In the genomic region with DNA sequence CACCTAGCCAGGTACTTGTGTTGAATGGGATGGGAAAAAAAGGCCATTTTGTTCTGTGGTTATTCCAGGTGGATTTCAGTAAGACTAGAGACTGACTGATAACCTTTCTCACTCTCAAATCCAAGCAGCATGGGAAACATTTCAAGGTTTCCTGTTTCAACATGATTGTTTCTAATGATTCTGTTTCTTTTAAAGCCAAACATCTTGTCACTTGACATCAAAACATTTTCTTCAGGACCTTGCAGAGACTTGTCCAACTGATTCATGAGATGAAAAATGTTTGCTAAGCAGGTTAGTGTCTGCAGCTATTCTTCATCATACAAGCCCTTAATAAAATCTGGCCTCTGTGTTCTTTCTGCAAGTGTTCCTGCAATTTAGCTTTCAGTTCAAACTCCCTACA, we compare ENCODE assay signal across 13 cellular contexts.
"Had no signal": no experiment of that assay in that cellular context is flagged by ENCODE, and none has a peak within 500 bp of the region (broad histone marks: within the 10 kb centered on the region; RNA-seq: fewer than 3 reads in every experiment).

No MANE protein-coding gene starts in this region.

- H3K4me3 ChIP-seq: left lung, thoracic aorta had no signal

- H3K27me3 Mint-ChIP-seq: activated naive CD8-positive, alpha-beta T cell treated with anti-CD3 and anti-CD28 coated beads, Interleukin-2, amount 10 ng/mL, durations not matched to agents 7 days and 5 days; brain; dendritic cell treated with granulocyte-macrophage colony-stimulating factor and Interleukin-4, amounts not matched to agents 40 ng/mL and 50 ng/mL, for 4 days had no signal

- ATAC-seq: left lung; natural killer cell; stimulated activated effector memory CD8-positive, alpha-beta T cell treated with anti-CD3 and anti-CD28 coated beads, Interleukin-12 subunit alpha, Interleukin-12 subunit beta, amount 100 ng/mL, for 72 hours had no signal

- H3K9me3 ChIP-seq: thoracic aorta had no signal

- H3K27me3 ChIP-seq: left lung had no signal

- H3K4me1 ChIP-seq: left lung had no signal

- H3K27ac Mint-ChIP-seq: activated naive CD8-positive, alpha-beta T cell treated with anti-CD3 and anti-CD28 coated beads, Interleukin-2, amount 10 ng/mL, durations not matched to agents 7 days and 5 days; brain; dendritic cell treated with granulocyte-macrophage colony-stimulating factor and Interleukin-4, amounts not matched to agents 40 ng/mL and 50 ng/mL, for 4 days; natural killer cell; stimulated activated effector memory CD8-positive, alpha-beta T cell treated with anti-CD3 and anti-CD28 coated beads, Interleukin-12 subunit alpha, Interleukin-12 subunit beta, amount 100 ng/mL, for 72 hours; T-helper 2 cell treated with Interferon-gamma antibody and Interleukin-4, amounts not matched to agents 5 μg/mL and 100 μg/mL, for 36 hours had no signal

- H3K36me3 Mint-ChIP-seq: activated naive CD8-positive, alpha-beta T cell treated with anti-CD3 and anti-CD28 coated beads, Interleukin-2, amount 10 ng/mL, durations not matched to agents 7 days and 5 days; brain; natural killer cell; stimulated activated effector memory CD8-positive, alpha-beta T cell treated with anti-CD3 and anti-CD28 coated beads, Interleukin-12 subunit alpha, Interleukin-12 subunit beta, amount 100 ng/mL, for 72 hours had no signal

- H3K36me3 ChIP-seq: left lung, thoracic aorta had no signal

- H3K4me3 Mint-ChIP-seq: activated naive CD8-positive, alpha-beta T cell treated with anti-CD3 and anti-CD28 coated beads, Interleukin-2, amount 10 ng/mL, durations not matched to agents 7 days and 5 days; brain; dendritic cell treated with granulocyte-macrophage colony-stimulating factor and Interleukin-4, amounts not matched to agents 40 ng/mL and 50 ng/mL, for 4 days; natural killer cell; stimulated activated effector memory CD8-positive, alpha-beta T cell treated with anti-CD3 and anti-CD28 coated beads, Interleukin-12 subunit alpha, Interleukin-12 subunit beta, amount 100 ng/mL, for 72 hours; T-helper 2 cell treated with Interferon-gamma antibody and Interleukin-4, amounts not matched to agents 5 μg/mL and 100 μg/mL, for 36 hours had no signal

- H3K4me1 Mint-ChIP-seq: activated naive CD8-positive, alpha-beta T cell treated with anti-CD3 and anti-CD28 coated beads, Interleukin-2, amount 10 ng/mL, durations not matched to agents 7 days and 5 days; brain; natural killer cell; stimulated activated effector memory CD8-positive, alpha-beta T cell treated with anti-CD3 and anti-CD28 coated beads, Interleukin-12 subunit alpha, Interleukin-12 subunit beta, amount 100 ng/mL, for 72 hours had no signal

- H3K27ac ChIP-seq: left lung, thoracic aorta had no signal

- H3K9me3 Mint-ChIP-seq: dendritic cell treated with granulocyte-macrophage colony-stimulating factor and Interleukin-4, amounts not matched to agents 40 ng/mL and 50 ng/mL, for 4 days; T-helper 2 cell treated with Interferon-gamma antibody and Interleukin-4, amounts not matched to agents 5 μg/mL and 100 μg/mL, for 36 hours had no signal

- DNase-seq: activated CD4-positive, alpha-beta T cell treated with anti-CD3 and anti-CD28 coated beads, Interleukin-2, amount 50 U/mL, for 1 hour; activated CD8-positive, alpha-beta memory T cell treated with anti-CD3 and anti-CD28 coated beads for 24 hours; activated gamma-delta T cell treated with Interleukin-2 at 50 U/mL for 16 hours; activated naive CD8-positive, alpha-beta T cell treated with anti-CD3 and anti-CD28 coated beads, Interleukin-2, amount 10 ng/mL, durations not matched to agents 7 days and 5 days; effector memory CD4-positive, alpha-beta T cell; islet precursor cell; left lung; natural killer cell had no signal
